ENCODE assay signal across 9 cellular contexts in genomic region chr13:29454931-29455481, GRCh38.
DNase-seq lines count a peak whose midpoint lies in the region; ATAC-seq and TF ChIP-seq lines count a peak whose summit lies in the region.
"Had no signal": no experiment of that assay in that cellular context is flagged by ENCODE, and none has a peak within 500 bp of the region (broad histone marks: within the 10 kb centered on the region; RNA-seq: fewer than 3 reads in every experiment).

No MANE protein-coding gene starts in this region.

- no peak overlapping the region for H3K4me3 Mint-ChIP-seq in activated CD8-positive, alpha-beta memory T cell treated with anti-CD3 and anti-CD28 coated beads, Interleukin-2, amount 10 ng/mL, durations not matched to agents 7 days and 5 days

- no peaks in the 10 kb centered on the region for H3K36me3 Mint-ChIP-seq in activated CD8-positive, alpha-beta memory T cell treated with anti-CD3 and anti-CD28 coated beads, Interleukin-2, amount 10 ng/mL, durations not matched to agents 7 days and 5 days

- H3K4me1 Mint-ChIP-seq in activated CD8-positive, alpha-beta memory T cell treated with anti-CD3 and anti-CD28 coated beads, Interleukin-2, amount 10 ng/mL, durations not matched to agents 7 days and 5 days: no peaks in the 10 kb centered on the region

- no peak for TF ChIP-seq POLR2A in GM18505 (IDR thresholded peaks at IDR 0.05; ENCODE audit: borderline replicate concordance, extremely low read depth, insufficient read depth, insufficient read length)

- H3K9me3 Mint-ChIP-seq in activated CD8-positive, alpha-beta memory T cell treated with anti-CD3 and anti-CD28 coated beads, Interleukin-2, amount 10 ng/mL, durations not matched to agents 7 days and 5 days (ENCODE audit: low read depth): no peaks in the 10 kb centered on the region

- peaks cover 36% of the 10 kb centered on the region for H3K27me3 Mint-ChIP-seq in activated CD8-positive, alpha-beta memory T cell treated with anti-CD3 and anti-CD28 coated beads, Interleukin-2, amount 10 ng/mL, durations not matched to agents 7 days and 5 days

- ATAC-seq in GM18505 (IDR thresholded peaks at IDR 0.05; ENCODE audit: unreplicated experiment) (peak; percentile 53), HG02798 (IDR thresholded peaks at IDR 0.05; ENCODE audit: poor library complexity, unreplicated experiment) (peak; percentile 85), left lobe of liver (peak; percentile 27), GM21717 (IDR thresholded peaks at IDR 0.05; ENCODE audit: unreplicated experiment) (no peak)
- ATAC-seq in activated CD8-positive, alpha-beta memory T cell treated with anti-CD3 and anti-CD28 coated beads, Interleukin-2, amount 10 ng/mL, durations not matched to agents 7 days and 5 days: no peak

- no peak overlapping the region for H3K27ac Mint-ChIP-seq in activated CD8-positive, alpha-beta memory T cell treated with anti-CD3 and anti-CD28 coated beads, Interleukin-2, amount 10 ng/mL, durations not matched to agents 7 days and 5 days

- CTCF ChIA-PET in activated CD8-positive, alpha-beta memory T cell treated with anti-CD3 and anti-CD28 coated beads, Interleukin-2, amount 10 ng/mL, durations not matched to agents 7 days and 5 days (lab: Charles Lee): interaction anchor here (0.7 kb wide), 2 partner anchors 16 to 17 kb away, joined by 3 read pairs; no protein-coding TSS in a partner anchor

- DNase-seq in SW480 (ENCODE audit: low spot score): peak; percentile 13
- DNase-seq in left lobe of liver (ENCODE audit: low spot score): no peak
- no peak for DNase-seq in activated CD8-positive, alpha-beta memory T cell treated with anti-CD3 and anti-CD28 coated beads, Interleukin-2, amount 10 ng/mL, durations not matched to agents 7 days and 5 days
- no peak for DNase-seq in DMS79 treated with DMSO at 0.1 percent for 48 hours (lab: John Stamatoyannopoulos, UW)
- DNase-seq in GDM1 (lab: John Stamatoyannopoulos, UW): no peak
- DNase-seq: left cardiac atrium had no signal

Comparison
In these comparisons a context has a peak if more than half of its experiments do, and no peak if none do; other contexts are left out.
1. ATAC-seq: peak in GM18505 (single experiment), HG02798 (single experiment) and left lobe of liver (single experiment); none in GM21717 (single experiment) and activated CD8-positive, alpha-beta memory T cell treated with anti-CD3 and anti-CD28 coated beads, Interleukin-2, amount 10 ng/mL, durations not matched to agents 7 days and 5 days (single experiment).